In genomic region chr10:46301721-46302479, GRCh38 we compare ENCODE assay signal across 30 cellular contexts. TPM values are rescaled to one million over a fixed set of nuclear protein-coding genes. Genes with fewer than 3 reads are reported as not detected.
"Had no signal": no experiment of that assay in that cellular context is flagged by ENCODE, and none has a peak within 500 bp of the region (broad histone marks: within the 10 kb centered on the region; RNA-seq: fewer than 3 reads in every experiment).

No MANE protein-coding gene starts in this region.

- H3K36me3 ChIP-seq: brain microvascular endothelial cell, heart left ventricle, lower lobe of right lung, upper lobe of right lung had no signal

- H3K27ac Mint-ChIP-seq: activated CD4-positive, alpha-beta memory T cell treated with anti-CD3 and anti-CD28 coated beads for 36 hours; activated CD4-positive, alpha-beta T cell treated with anti-CD3 and anti-CD28 coated beads for 36 hours; activated naive CD8-positive, alpha-beta T cell treated with anti-CD3 and anti-CD28 coated beads for 36 hours; endodermal cell; immature natural killer cell; nephron progenitor cell had no signal

- DNase-seq: activated CD4-positive, alpha-beta memory T cell treated with anti-CD3 and anti-CD28 coated beads for 36 hours; activated CD4-positive, alpha-beta T cell treated with anti-CD3 and anti-CD28 coated beads for 36 hours; activated CD4-positive, CD25-positive, alpha-beta regulatory T cell; activated naive CD4-positive, alpha-beta T cell; activated naive CD8-positive, alpha-beta T cell treated with anti-CD3 and anti-CD28 coated beads for 36 hours; amniotic stem cell; brain microvascular endothelial cell; endodermal cell; foreskin keratinocyte; hypothalamus; immature natural killer cell; kidney; left colon; lower lobe of right lung; naive B cell; nephron progenitor cell; stimulated activated CD4-positive, alpha-beta T cell treated with anti-CD3 and anti-CD28 coated beads, Interleukin-12 subunit alpha, Interleukin-12 subunit beta, amount 100 ng/mL, for 4 hours; stimulated activated CD4-positive, alpha-beta T cell treated with anti-CD3 and anti-CD28 coated beads, Interleukin-4, amount 100 ng/mL, for 1 hour; stimulated activated naive CD8-positive, alpha-beta T cell treated with anti-CD3 and anti-CD28 coated beads, Interleukin-15, Interleukin-2, amounts not matched to agents 100 U/mL and 50 U/mL, for 24 hours; upper lobe of right lung had no signal

- H3K9me3 ChIP-seq: heart left ventricle, lower lobe of right lung, upper lobe of right lung had no signal

- H3K27me3 Mint-ChIP-seq: activated CD4-positive, alpha-beta memory T cell treated with anti-CD3 and anti-CD28 coated beads for 36 hours; activated CD4-positive, alpha-beta T cell treated with anti-CD3 and anti-CD28 coated beads for 36 hours; activated naive CD8-positive, alpha-beta T cell treated with anti-CD3 and anti-CD28 coated beads for 36 hours had no signal

- H3K4me1 ChIP-seq: foreskin keratinocyte, heart left ventricle, lower lobe of right lung, upper lobe of right lung had no signal

- H3K9me3 Mint-ChIP-seq: activated CD4-positive, alpha-beta memory T cell treated with anti-CD3 and anti-CD28 coated beads for 36 hours; activated naive CD8-positive, alpha-beta T cell treated with anti-CD3 and anti-CD28 coated beads for 36 hours; endodermal cell; immature natural killer cell; naive B cell; nephron progenitor cell had no signal

- H3K36me3 Mint-ChIP-seq: activated CD4-positive, alpha-beta memory T cell treated with anti-CD3 and anti-CD28 coated beads for 36 hours; activated naive CD8-positive, alpha-beta T cell treated with anti-CD3 and anti-CD28 coated beads for 36 hours; immature natural killer cell; naive B cell had no signal

- H3K27me3 ChIP-seq: heart left ventricle, upper lobe of right lung had no signal

- H3K27ac ChIP-seq: brain microvascular endothelial cell, foreskin keratinocyte, heart left ventricle, lower lobe of right lung, parathyroid adenoma, upper lobe of right lung had no signal

- H3K4me3 ChIP-seq: heart left ventricle, lower lobe of right lung, upper lobe of right lung had no signal

- H3K4me1 Mint-ChIP-seq: endodermal cell had no signal

- H3K4me3 Mint-ChIP-seq: activated CD4-positive, alpha-beta memory T cell treated with anti-CD3 and anti-CD28 coated beads for 36 hours; activated CD4-positive, alpha-beta T cell treated with anti-CD3 and anti-CD28 coated beads for 36 hours; activated naive CD8-positive, alpha-beta T cell treated with anti-CD3 and anti-CD28 coated beads for 36 hours; endodermal cell; immature natural killer cell; nephron progenitor cell had no signal

RNA-seq across cellular contexts. Expression of gene ANTXRL, which starts 15.1 kb away (rescaled TPM):
- total RNA-seq: activated CD4-positive, alpha-beta memory T cell treated with anti-CD3 and anti-CD28 coated beads for 36 hours; activated CD4-positive, alpha-beta T cell treated with anti-CD3 and anti-CD28 coated beads for 36 hours; activated naive CD8-positive, alpha-beta T cell treated with anti-CD3 and anti-CD28 coated beads for 36 hours; astrocyte; chondrocyte; endodermal cell; esophagus mucosa; foreskin keratinocyte; left colon; lower lobe of right lung; pulmonary artery endothelial cell; SK-MEL-5; skeletal muscle tissue; subcutaneous adipose tissue; T-helper 1 cell treated with Interleukin-12 subunit alpha and Interleukin-12 subunit beta and Interleukin-4 antibody, amounts not matched to agents 30 ng/mL and 1 ng/mL, for 36 hours; upper lobe of right lung had no signal
- polyA plus RNA-seq: foreskin keratinocyte, immature natural killer cell had no signal
